In the genomic region with DNA sequence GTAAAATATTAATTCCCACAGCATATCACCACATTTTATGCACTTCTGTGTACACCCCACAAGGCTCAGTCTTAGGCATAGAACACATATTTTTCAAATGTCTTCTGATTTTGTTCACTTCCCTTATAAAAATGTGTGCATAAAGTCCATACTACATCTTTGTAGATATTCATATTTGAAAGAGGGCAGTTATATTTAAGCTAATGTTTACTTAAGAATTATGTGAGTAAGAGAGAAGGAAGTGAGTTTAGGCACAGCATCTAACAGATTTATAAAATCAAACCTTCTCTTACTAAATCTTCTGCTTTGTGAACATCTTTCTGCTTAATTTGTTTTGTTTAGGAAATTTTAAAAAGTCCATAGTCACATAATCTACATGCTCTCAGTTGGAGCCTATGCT, we compare ENCODE assay signal across 18 cellular contexts.
DNase-seq lines count a peak whose midpoint lies in the region; ATAC-seq and TF ChIP-seq lines count a peak whose summit lies in the region.
"Had no signal": no experiment of that assay in that cellular context is flagged by ENCODE, and none has a peak within 500 bp of the region (broad histone marks: within the 10 kb centered on the region; RNA-seq: fewer than 3 reads in every experiment).

No MANE protein-coding gene starts in this region.

- intact Hi-C loops in PC-3 (cut with micrococcal nuclease) = no loop called here
- intact Hi-C loops in CD4-positive, alpha-beta memory T cell (cut with micrococcal nuclease) = no loop called here

- H3K36me3 ChIP-seq in PC-3 (ENCODE audit: low read depth, low read length) = no peaks in the 10 kb centered on the region
- H3K36me3 ChIP-seq in CD4-positive, alpha-beta memory T cell (ENCODE audit: insufficient read depth, low read length) = no peaks in the 10 kb centered on the region
- H3K36me3 ChIP-seq: BE2C, BLaER1 had no signal

- CTCF ChIA-PET in PC-3 (lab: Charles Lee) = no interaction called here
- CTCF ChIA-PET in WTC11 (lab: Charles Lee) = no interaction called here
- CTCF ChIA-PET in CD4-positive, alpha-beta memory T cell (lab: Charles Lee; ENCODE audit: partially characterized antibody) = no interaction called here

- TF ChIP-seq CTCF in 22Rv1 (IDR thresholded peaks at IDR 0.05) (no peak), PC-3 (conservative IDR thresholded peaks at IDR 0.05; ENCODE audit: low read depth, low read length) (no peak), WTC11 (IDR thresholded peaks at IDR 0.05) (no peak)

- DNase-seq in PC-3 = no peak
- DNase-seq in WTC11 (ENCODE audit: low spot score) = no peak
- no peak for DNase-seq in NCI-H1092 (lab: John Stamatoyannopoulos, UW)
- no peak for DNase-seq in CD4-positive, alpha-beta memory T cell
- DNase-seq in NOMO-1 treated with dmso at 0.1 percent for 144 hours (lab: John Stamatoyannopoulos, UW; ENCODE audit: unreplicated experiment) = no peak
- DNase-seq: 8988T; ACHN; BE2C; C1 segment of cervical spinal cord; Caco-2; Calu3; CD4-positive, CD25-positive, alpha-beta regulatory T cell; CD8-positive, alpha-beta T cell; DMS79 treated with DMSO at 0.1 percent for 48 hours; GF-D8 had no signal

- peaks cover 9% of the 10 kb centered on the region for H3K4me1 Mint-ChIP-seq in WTC11
- no peaks in the 10 kb centered on the region for H3K4me1 Mint-ChIP-seq in CD4-positive, alpha-beta memory T cell
- H3K4me1 Mint-ChIP-seq: CD14-positive monocyte; CD4-positive, CD25-positive, alpha-beta regulatory T cell had no signal

- no peak overlapping the region for H3K9ac ChIP-seq in PC-3 (ENCODE audit: low read length)
- H3K9ac ChIP-seq: BLaER1 had no signal

- no peaks in the 10 kb centered on the region for H3K9me3 ChIP-seq in PC-3 (ENCODE audit: low read length)
- H3K9me3 ChIP-seq in CD4-positive, alpha-beta memory T cell (ENCODE audit: control insufficient read depth in 1 of 2, low read length in 2 of 2) = no peaks in the 10 kb centered on the region
- H3K9me3 ChIP-seq: BLaER1, Caco-2 had no signal

- no peak overlapping the region for H3K4me3 ChIP-seq in PC-3 (ENCODE audit: low read length)
- no peak overlapping the region for H3K4me3 ChIP-seq in CD4-positive, alpha-beta memory T cell (ENCODE audit: low read length in 2 of 2)
- H3K4me3 ChIP-seq: BLaER1 had no signal

- H3F3A ChIP-seq in PC-3 (ENCODE audit: low read length, unreplicated experiment) = no peaks in the 10 kb centered on the region

- H3K4me2 ChIP-seq in PC-3 (ENCODE audit: low read length) = no peak overlapping the region
- H3K4me2 ChIP-seq: BLaER1 had no signal

- H3K27ac Mint-ChIP-seq in WTC11 = 0 out of 2 replicates have a peak overlapping the region, but pooled peaks have one; percentile 11
- H3K27ac Mint-ChIP-seq in CD4-positive, alpha-beta memory T cell = no peak overlapping the region
- H3K27ac Mint-ChIP-seq: CD14-positive monocyte; CD4-positive, CD25-positive, alpha-beta regulatory T cell; CD8-positive, alpha-beta T cell had no signal

- no peaks in the 10 kb centered on the region for H3K4me1 ChIP-seq in PC-3 (ENCODE audit: insufficient read depth, low read length)
- H3K4me1 ChIP-seq in CD4-positive, alpha-beta memory T cell (ENCODE audit: insufficient read depth, low read length) = no peaks in the 10 kb centered on the region
- H3K4me1 ChIP-seq: BE2C, BLaER1, Caco-2 had no signal

- no peaks in the 10 kb centered on the region for H3K79me2 ChIP-seq in PC-3 (ENCODE audit: low read length)

- ATAC-seq in PC-3 = peak; percentile 98
- no peak for ATAC-seq in WTC11
- ATAC-seq: CD8-positive, alpha-beta T cell had no signal

- no peaks in the 10 kb centered on the region for H3K27me3 Mint-ChIP-seq in WTC11 (ENCODE audit: low read depth)
- H3K27me3 Mint-ChIP-seq in CD4-positive, alpha-beta memory T cell = no peaks in the 10 kb centered on the region
- H3K27me3 Mint-ChIP-seq: CD4-positive, CD25-positive, alpha-beta regulatory T cell had no signal

- H3K36me3 Mint-ChIP-seq in WTC11 = no peaks in the 10 kb centered on the region
- no peaks in the 10 kb centered on the region for H3K36me3 Mint-ChIP-seq in CD4-positive, alpha-beta memory T cell
- H3K36me3 Mint-ChIP-seq: CD14-positive monocyte; CD4-positive, CD25-positive, alpha-beta regulatory T cell; CD8-positive, alpha-beta T cell had no signal

- no peak overlapping the region for H3K4me3 Mint-ChIP-seq in WTC11
- H3K4me3 Mint-ChIP-seq in CD4-positive, alpha-beta memory T cell = no peak overlapping the region
- H3K4me3 Mint-ChIP-seq: CD14-positive monocyte; CD4-positive, CD25-positive, alpha-beta regulatory T cell; CD8-positive, alpha-beta T cell had no signal

- POLR2A ChIA-PET in PC-3 (lab: Charles Lee; ENCODE audit: unreplicated experiment) = no interaction called here
- POLR2A ChIA-PET in WTC11 (lab: Charles Lee) = no interaction called here
- POLR2A ChIA-PET in CD4-positive, alpha-beta memory T cell (lab: Charles Lee; ENCODE audit: partially characterized antibody) = no interaction called here

- no peak overlapping the region for H2AFZ ChIP-seq in PC-3 (ENCODE audit: low read length)

- BruUV-seq in PC-3 (replicated peaks; lab: Mats Ljungman, UMichigan) = no TSS peak

- H4K20me1 ChIP-seq in PC-3 (ENCODE audit: low read length) = no peaks in the 10 kb centered on the region
- H4K20me1 ChIP-seq: BLaER1 had no signal

- H3K27me3 ChIP-seq in PC-3 (ENCODE audit: low read length) = no peaks in the 10 kb centered on the region
- no peaks in the 10 kb centered on the region for H3K27me3 ChIP-seq in CD4-positive, alpha-beta memory T cell (ENCODE audit: insufficient read depth, low read length)
- H3K27me3 ChIP-seq: BE2C, BLaER1 had no signal

- peaks cover 3% of the 10 kb centered on the region; the same call in 1 of the 2 replicates for H3K9me3 Mint-ChIP-seq in WTC11
- peaks cover 0 to 10% (median 3%) of the 10 kb centered on the region in 8 donors for H3K9me3 Mint-ChIP-seq in CD4-positive, alpha-beta memory T cell

- H3K27ac ChIP-seq in 22Rv1 (peak overlapping the region; percentile 35), PC-3 (ENCODE audit: low read length) (no peak overlapping the region)
- no peak overlapping the region for H3K27ac ChIP-seq in CD4-positive, alpha-beta memory T cell (ENCODE audit: low read depth, low read length)
- H3K27ac ChIP-seq: BLaER1 had no signal

- H3K9me2 ChIP-seq in PC-3 (replicated peaks; ENCODE audit: low read length) = no peaks in the 10 kb centered on the region

TF ChIP-seq in WTC11, 78 proteins besides CTCF, POLR2A, EP300 and RAD21 (continues in another document):
- no peak for TF ChIP-seq KAT7 (CRISPR knock-in tag; IDR thresholded peaks at IDR 0.05; ENCODE audit: borderline replicate concordance)
- no peak for TF ChIP-seq GRHL2 (CRISPR knock-in tag; IDR thresholded peaks at IDR 0.05; ENCODE audit: insufficient replicate concordance, severe bottlenecking)
- TF ChIP-seq, protein P1, sequence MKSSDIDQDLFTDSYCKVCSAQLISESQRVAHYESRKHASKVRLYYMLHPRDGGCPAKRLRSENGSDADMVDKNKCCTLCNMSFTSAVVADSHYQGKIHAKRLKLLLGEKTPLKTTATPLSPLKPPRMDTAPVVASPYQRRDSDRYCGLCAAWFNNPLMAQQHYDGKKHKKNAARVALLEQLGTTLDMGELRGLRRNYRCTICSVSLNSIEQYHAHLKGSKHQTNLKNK (CRISPR knock-in tag; IDR thresholded peaks at IDR 0.05) = no peak
- no peak for TF ChIP-seq ZNF263 (CRISPR knock-in tag; IDR thresholded peaks at IDR 0.05; ENCODE audit: low read depth)
- TF ChIP-seq, protein P2, sequence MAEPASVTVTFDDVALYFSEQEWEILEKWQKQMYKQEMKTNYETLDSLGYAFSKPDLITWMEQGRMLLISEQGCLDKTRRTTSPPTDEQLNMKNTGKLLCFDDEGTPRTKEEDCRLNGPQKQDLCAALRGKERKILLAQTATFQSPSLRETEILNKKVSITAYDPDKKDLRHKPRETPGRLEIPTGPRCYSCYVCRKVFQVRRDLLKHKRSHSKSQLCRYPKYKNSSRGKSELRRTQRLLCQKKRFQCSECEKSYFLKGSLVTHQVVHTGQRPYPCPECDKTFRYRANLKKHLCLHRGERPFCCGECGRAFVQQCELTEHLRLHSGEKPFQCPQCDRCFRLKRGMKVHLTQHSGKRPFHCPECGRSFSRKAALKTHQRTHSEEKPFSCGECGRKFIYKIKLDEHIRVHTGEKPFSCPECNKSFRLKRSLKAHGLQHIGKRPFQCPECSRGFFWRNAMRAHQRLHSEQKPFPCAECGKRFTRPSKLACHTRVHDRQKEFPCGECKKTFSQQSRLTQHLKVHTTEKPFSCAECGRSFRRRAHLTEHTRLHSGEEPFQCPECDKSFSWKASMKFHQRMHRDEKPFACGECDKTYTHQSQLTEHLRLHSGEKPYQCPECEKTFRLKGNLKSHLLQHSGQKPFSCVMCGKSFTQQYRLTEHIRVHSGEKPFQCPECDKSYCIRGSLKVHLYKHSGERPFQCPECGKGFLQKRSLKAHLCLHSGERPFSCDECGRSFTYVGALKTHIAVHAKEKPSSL (CRISPR knock-in tag; conservative IDR thresholded peaks at IDR 0.05) = no peak
- no peak for TF ChIP-seq NFE2L1 (CRISPR knock-in tag; IDR thresholded peaks at IDR 0.05)
- no peak for TF ChIP-seq IRF2 (CRISPR knock-in tag; IDR thresholded peaks at IDR 0.05; ENCODE audit: borderline replicate concordance, low read depth)
- TF ChIP-seq CREB1 (CRISPR knock-in tag; IDR thresholded peaks at IDR 0.05) = no peak
- no peak for TF ChIP-seq JUN (CRISPR knock-in tag; IDR thresholded peaks at IDR 0.05)
- TF ChIP-seq ETV6 (CRISPR knock-in tag; IDR thresholded peaks at IDR 0.05) = no peak
- TF ChIP-seq ZNF671 (CRISPR knock-in tag; IDR thresholded peaks at IDR 0.05) = no peak
- no peak for TF ChIP-seq TEAD4 (CRISPR knock-in tag; IDR thresholded peaks at IDR 0.05)
- no peak for TF ChIP-seq ZNF317 (CRISPR knock-in tag; IDR thresholded peaks at IDR 0.05; ENCODE audit: borderline replicate concordance, low read depth)
- TF ChIP-seq PRRX2 (CRISPR knock-in tag; IDR thresholded peaks at IDR 0.05) = no peak
- TF ChIP-seq FOXJ3 (CRISPR knock-in tag; IDR thresholded peaks at IDR 0.05; ENCODE audit: borderline replicate concordance) = no peak
- no peak for TF ChIP-seq HMGA2 (CRISPR knock-in tag; IDR thresholded peaks at IDR 0.05)
- TF ChIP-seq, protein P3, sequence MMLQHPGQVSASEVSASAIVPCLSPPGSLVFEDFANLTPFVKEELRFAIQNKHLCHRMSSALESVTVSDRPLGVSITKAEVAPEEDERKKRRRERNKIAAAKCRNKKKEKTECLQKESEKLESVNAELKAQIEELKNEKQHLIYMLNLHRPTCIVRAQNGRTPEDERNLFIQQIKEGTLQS (CRISPR knock-in tag; conservative IDR thresholded peaks at IDR 0.05) = no peak
- TF ChIP-seq NFATC4 (CRISPR knock-in tag; IDR thresholded peaks at IDR 0.05) = no peak
